Comparison of ENCODE assay signal across 8 cellular contexts in genomic region chr10:85537561-85537960, GRCh38.
"Had no signal": no experiment of that assay in that cellular context is flagged by ENCODE, and none has a peak within 500 bp of the region (broad histone marks: within the 10 kb centered on the region; RNA-seq: fewer than 3 reads in every experiment).

No MANE protein-coding gene starts in this region.

- H3K4me2 ChIP-seq: GM23338 had no signal

- H2AFZ ChIP-seq: GM23338 had no signal

- DNase-seq: H9, HCEC 1CT, IMR-90 had no signal

- H3K4me3 ChIP-seq: GM23338, K562 had no signal

- FAIRE-seq: H1, H54, HTR-8/SVneo, K562 had no signal
